In the genomic region with DNA sequence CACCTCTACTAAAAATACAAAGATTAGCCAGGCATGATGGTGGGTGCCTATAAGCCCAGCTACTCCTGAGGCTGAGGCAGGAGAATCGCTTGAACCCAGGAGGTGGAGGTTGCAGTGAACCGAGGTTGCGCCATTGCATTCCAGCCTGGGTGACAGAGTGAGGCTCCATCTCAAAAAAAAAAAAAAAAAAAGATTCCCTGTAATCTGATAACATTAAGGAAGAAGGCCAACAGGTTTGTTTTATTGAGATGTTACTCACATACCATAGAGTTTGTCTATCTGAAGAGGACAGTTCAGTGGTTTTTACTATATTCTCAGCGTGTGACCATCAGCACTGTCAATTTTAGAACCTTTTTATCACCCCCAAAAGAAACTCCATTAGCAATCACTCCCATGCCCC, we compare ENCODE assay signal across 19 cellular contexts.
"Had no signal": no experiment of that assay in that cellular context is flagged by ENCODE, and none has a peak within 500 bp of the region (broad histone marks: within the 10 kb centered on the region; RNA-seq: fewer than 3 reads in every experiment).

No MANE protein-coding gene starts in this region.

- H3K9me3 ChIP-seq: SK-N-SH had no signal

- H3K9me2 ChIP-seq: SK-N-SH had no signal

- H3K9ac ChIP-seq: SK-N-SH had no signal

- H3K4me2 ChIP-seq: SK-N-SH had no signal

- H3K27ac ChIP-seq: RWPE1 had no signal

- ATAC-seq: Panc1, T-cell had no signal

- H3K9me3 Mint-ChIP-seq: T-cell had no signal

- H3K27ac Mint-ChIP-seq: T-cell had no signal

- DNase-seq: Karpas-422, KG1, MM.1S, NCI-H1092 treated with DMSO at 0.1 percent for 48 hours, NCI-H1436, NCI-H187, NCI-H2029, NCI-H2081 treated with DMSO at 0.1 percent for 48 hours, NCI-H226, NCI-H446, NCI-H510A, NCI-H69, NCI-H774, SHP77, SK-N-SH, SW 1271, T-cell had no signal

- H3K4me3 Mint-ChIP-seq: T-cell had no signal
